27 cellular contexts compared by ENCODE assay signal in the genomic region with DNA sequence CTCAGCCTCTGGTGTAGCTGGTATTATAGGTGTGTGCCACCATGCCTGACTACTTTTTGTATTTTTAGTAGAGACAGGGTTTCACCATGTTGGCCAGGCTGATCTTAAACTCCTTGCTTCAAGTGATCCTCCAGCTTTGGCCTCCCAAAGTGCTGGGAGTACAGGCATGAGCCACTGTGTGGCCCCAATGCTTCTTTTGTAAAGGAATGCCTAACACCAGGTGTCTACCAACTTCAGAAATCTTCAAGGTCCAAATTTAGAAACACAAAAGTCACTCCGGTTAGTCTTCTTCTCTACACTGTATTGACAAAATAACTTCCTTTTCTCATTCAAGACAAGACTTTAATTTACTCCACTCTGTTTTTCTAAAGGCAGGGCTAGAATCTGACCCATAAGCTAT.
"Had no signal": no experiment of that assay in that cellular context is flagged by ENCODE, and none has a peak within 500 bp of the region (broad histone marks: within the 10 kb centered on the region; RNA-seq: fewer than 3 reads in every experiment).

No MANE protein-coding gene starts in this region.

- H3K27me3 ChIP-seq: ascending aorta, cardiac muscle cell, Peyer's patch, SJCRH30 had no signal

- H3K4me3 ChIP-seq: ascending aorta, cardiac muscle cell, Peyer's patch, SJCRH30, SK-N-MC had no signal

- DNase-seq: activated CD4-positive, alpha-beta T cell treated with anti-CD3 and anti-CD28 coated beads for 1 hour; activated CD4-positive, alpha-beta T cell treated with anti-CD3 and anti-CD28 coated beads for 48 hours; activated CD4-positive, alpha-beta T cell treated with anti-CD3 and anti-CD28 coated beads, Interleukin-2, amount 50 U/mL, for 4 hours; activated CD4-positive, CD25-positive, alpha-beta regulatory T cell; activated CD8-positive, alpha-beta T cell treated with anti-CD3 and anti-CD28 coated beads, Interleukin-2, amount 10 ng/mL, durations not matched to agents 7 days and 5 days; activated gamma-delta T cell; activated naive CD4-positive, alpha-beta T cell treated with Interleukin-2 at 50 U/mL for 16 hours; activated naive CD8-positive, alpha-beta T cell treated with anti-CD3 and anti-CD28 coated beads, Interleukin-2, amount 10 ng/mL, durations not matched to agents 7 days and 5 days; activated T-cell treated with anti-CD3 and anti-CD28 coated beads, Interleukin-2, amount 50 U/mL, for 24 hours; amygdala; Kasumi-1; KG1; NCI-H1092 treated with DMSO at 0.1 percent for 48 hours; NCI-H1417; NCI-H146; NCI-H187; NCI-H2081 treated with DMSO at 0.1 percent for 48 hours; NCI-H345; NCI-H524 treated with DMSO at 0.1 percent for 48 hours; PC-3; Peyer's patch; SJCRH30 had no signal

- H3K36me3 ChIP-seq: ascending aorta, cardiac muscle cell, Peyer's patch, SJCRH30 had no signal

- H3K27ac ChIP-seq: ascending aorta, cardiac muscle cell, Peyer's patch, RWPE1, SJCRH30, SK-N-MC, VCaP had no signal

- H3K4me1 ChIP-seq: Peyer's patch had no signal

- H3K9me3 ChIP-seq: ascending aorta, Peyer's patch, SJCRH30 had no signal
